15 cellular contexts compared by ENCODE assay signal in the genomic region with DNA sequence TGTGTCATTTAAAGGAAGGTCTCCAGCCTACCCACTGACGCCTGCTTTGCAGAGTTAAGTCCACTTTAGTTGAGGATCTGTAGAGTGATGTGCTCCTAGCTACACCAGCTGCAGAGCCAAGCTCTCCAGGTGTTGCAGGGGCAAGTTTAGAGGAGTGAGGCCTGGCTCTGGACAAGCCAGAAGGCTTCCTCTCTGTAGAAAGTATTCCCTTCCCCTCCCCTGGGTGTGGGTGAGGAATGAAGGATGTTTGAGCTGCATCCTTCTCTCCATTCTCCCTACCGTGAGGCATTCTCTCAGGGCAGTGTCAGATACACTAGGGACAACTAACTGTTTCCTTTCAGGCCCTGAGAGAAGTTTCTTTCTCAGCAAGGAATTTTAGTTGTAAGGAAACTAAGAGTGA.
DNase-seq lines count a peak whose midpoint lies in the region; ATAC-seq and TF ChIP-seq lines count a peak whose summit lies in the region.
"Had no signal": no experiment of that assay in that cellular context is flagged by ENCODE, and none has a peak within 500 bp of the region (broad histone marks: within the 10 kb centered on the region; RNA-seq: fewer than 3 reads in every experiment).

No MANE protein-coding gene starts in this region.

- H3K4me3 Mint-ChIP-seq in stimulated activated memory B cell treated with anti-CD40 and anti-IgM and Interleukin-4, amounts not matched to agents 10 μg/mL and 1 μg/mL and 100 μg/mL, for 72 hours, result no peak overlapping the region

- in situ Hi-C loops in Panc1 (cut with HindIII; ENCODE audit: low pct_unique_long_range_greater_than_20kb, low sequenced_read_pairs), result no loop called here

- H3K36me3 ChIP-seq in Panc1 (ENCODE audit: control insufficient read depth, insufficient read depth, low read length) (peaks cover 20% of the 10 kb centered on the region), iPS-18a (ENCODE audit: control insufficient read depth, low read depth, low read length) (peaks cover 15% of the 10 kb centered on the region)
- H3K36me3 ChIP-seq: colonic mucosa had no signal

- H3K4me1 ChIP-seq in Panc1 (ENCODE audit: control insufficient read depth, insufficient read depth, low read length) (peaks cover 14% of the 10 kb centered on the region), iPS-18a (ENCODE audit: control insufficient read depth, low read depth, low read length) (peaks cover 8% of the 10 kb centered on the region)
- H3K4me1 ChIP-seq: colonic mucosa, foreskin keratinocyte had no signal

- peak; percentile 12 for ATAC-seq in GM19043 (IDR thresholded peaks at IDR 0.05; ENCODE audit: low read depth, unreplicated experiment)
- ATAC-seq in Panc1, result no peak
- ATAC-seq in stimulated activated memory B cell treated with anti-CD40 and anti-IgM and Interleukin-4, amounts not matched to agents 10 μg/mL and 1 μg/mL and 100 μg/mL, for 72 hours, result no peak
- no peak for ATAC-seq in GM18519 (IDR thresholded peaks at IDR 0.05; ENCODE audit: low FRiP score, unreplicated experiment)
- ATAC-seq: foreskin keratinocyte, SK-N-SH treated with all-trans-retinoic acid at 6 μM for 48 hours had no signal

- POLR2A ChIA-PET in Panc1 (lab: Charles Lee), result no interaction called here

- no peaks in the 10 kb centered on the region for H3K9me3 Mint-ChIP-seq in stimulated activated memory B cell treated with anti-CD40 and anti-IgM and Interleukin-4, amounts not matched to agents 10 μg/mL and 1 μg/mL and 100 μg/mL, for 72 hours

- BruUV-seq in Panc1 (replicated peaks; lab: Mats Ljungman, UMichigan), result no TSS peak

- H3K27ac ChIP-seq in Panc1 (ENCODE audit: low read length) (0 out of 2 replicates have a peak overlapping the region, but pooled peaks have one; percentile 7), iPS-18a (ENCODE audit: low read length) (peak overlapping the region; percentile 7)
- H3K27ac ChIP-seq: colonic mucosa, foreskin keratinocyte had no signal

- peaks cover 80% of the 10 kb centered on the region for H3K4me1 Mint-ChIP-seq in stimulated activated memory B cell treated with anti-CD40 and anti-IgM and Interleukin-4, amounts not matched to agents 10 μg/mL and 1 μg/mL and 100 μg/mL, for 72 hours

- H3K36me3 Mint-ChIP-seq in stimulated activated memory B cell treated with anti-CD40 and anti-IgM and Interleukin-4, amounts not matched to agents 10 μg/mL and 1 μg/mL and 100 μg/mL, for 72 hours, result peaks cover 35% of the 10 kb centered on the region

- peak overlapping the region; percentile 74 for H3K27ac Mint-ChIP-seq in stimulated activated memory B cell treated with anti-CD40 and anti-IgM and Interleukin-4, amounts not matched to agents 10 μg/mL and 1 μg/mL and 100 μg/mL, for 72 hours

- DNase-seq in Panc1 (ENCODE audit: low read depth, low spot score) (no peak), GOT3 (lab: John Stamatoyannopoulos, UW) (no peak), occipital lobe (lab: John Stamatoyannopoulos, UW) (no peak)
- no peak for DNase-seq in stimulated activated naive CD4-positive, alpha-beta T cell treated with Interleukin-2 at 50 U/mL for 16 hours (lab: John Stamatoyannopoulos, UW)
- DNase-seq: activated effector memory CD4-positive, alpha-beta T cell treated with Interleukin-2 at 50 U/mL for 16 hours; colonic mucosa; DMS 273 treated with DMSO at 0.1 percent for 48 hours; foreskin keratinocyte; NCI-H1048; NCI-H524 treated with DMSO at 0.1 percent for 48 hours had no signal

- TF ChIP-seq CTCF in Panc1 (IDR thresholded peaks at IDR 0.05), result no peak

- H3K4me3 ChIP-seq in Panc1 (ENCODE audit: low read depth in 2 of 2, low read length in 2 of 2) (no peak overlapping the region), iPS-18a (ENCODE audit: low read length) (no peak overlapping the region)
- H3K4me3 ChIP-seq: colonic mucosa had no signal

- H3K27me3 Mint-ChIP-seq in stimulated activated memory B cell treated with anti-CD40 and anti-IgM and Interleukin-4, amounts not matched to agents 10 μg/mL and 1 μg/mL and 100 μg/mL, for 72 hours, result no peaks in the 10 kb centered on the region

- H3K27me3 ChIP-seq in Panc1 (ENCODE audit: control insufficient read depth, insufficient read depth, low read length) (no peaks in the 10 kb centered on the region), iPS-18a (ENCODE audit: control insufficient read depth, insufficient read depth, low read length) (no peaks in the 10 kb centered on the region)
- H3K27me3 ChIP-seq: colonic mucosa, foreskin keratinocyte had no signal

- H3K9me3 ChIP-seq in Panc1 (ENCODE audit: control insufficient read depth, insufficient read depth, low read depth, low read length) (no peaks in the 10 kb centered on the region), iPS-18a (ENCODE audit: control insufficient read depth, low read depth, low read length) (no peaks in the 10 kb centered on the region)
- H3K9me3 ChIP-seq: colonic mucosa had no signal

- CTCF ChIA-PET in Panc1 (lab: Charles Lee), result no interaction called here

- no peak overlapping the region for H3K9ac ChIP-seq in iPS-18a (ENCODE audit: low read length)

- intact Hi-C loops in Panc1 (cut with micrococcal nuclease; ENCODE audit: unreplicated experiment), result no loop called here
